ENCODE assay signal across 34 cellular contexts in genomic region chr2:83795777-83796176, GRCh38.
"Had no signal": no experiment of that assay in that cellular context is flagged by ENCODE, and none has a peak within 500 bp of the region (broad histone marks: within the 10 kb centered on the region; RNA-seq: fewer than 3 reads in every experiment).

No MANE protein-coding gene starts in this region.

- H3K27me3 ChIP-seq: adrenal gland, body of pancreas, brain microvascular endothelial cell, breast epithelium had no signal

- H3K36me3 ChIP-seq: adrenal gland, brain microvascular endothelial cell, breast epithelium had no signal

- H3K4me1 ChIP-seq: adrenal gland, body of pancreas, breast epithelium had no signal

- H3K4me3 ChIP-seq: adrenal gland, body of pancreas, breast epithelium had no signal

- H3K9me3 ChIP-seq: adrenal gland, body of pancreas, breast epithelium had no signal

- ATAC-seq: activated CD8-positive, alpha-beta T cell treated with anti-CD3 and anti-CD28 coated beads for 36 hours; activated naive CD4-positive, alpha-beta T cell treated with anti-CD3 and anti-CD28 coated beads, Interleukin-2, amount 50 U/mL, for 72 hours; activated T-cell treated with anti-CD3 and anti-CD28 coated beads, Interleukin-2, amount 50 U/mL, for 4 hours; activated T-cell treated with anti-CD3 and anti-CD28 coated beads, Interleukin-2, amount 50 U/mL, for 72 hours; activated T-helper 17 cell treated with anti-CD3 and anti-CD28 coated beads, Interleukin-2, amount 50 U/mL, for 72 hours; body of pancreas had no signal

- FAIRE-seq: astrocyte, TTC549 had no signal

- H3K27ac ChIP-seq: adrenal gland, body of pancreas, brain microvascular endothelial cell, breast epithelium, VCaP had no signal

- DNase-seq: activated B cell treated with CpG ODN at 0.5 μM for 24 hours; activated CD4-positive, alpha-beta memory T cell treated with anti-CD3 and anti-CD28 coated beads for 36 hours; activated CD4-positive, alpha-beta T cell treated with anti-CD3 and anti-CD28 coated beads for 4 hours; activated CD4-positive, alpha-beta T cell treated with anti-CD3 and anti-CD28 coated beads, Interleukin-2, amount 10 ng/mL, durations not matched to agents 24 days and 14 days; activated CD4-positive, alpha-beta T cell treated with anti-CD3 and anti-CD28 coated beads, Interleukin-2, amount 50 U/mL, for 1 hour; activated CD4-positive, alpha-beta T cell treated with anti-CD3 and anti-CD28 coated beads, Interleukin-2, amount 50 U/mL, for 4 hours; activated CD4-positive, CD25-positive, alpha-beta regulatory T cell treated with anti-CD3 and anti-CD28 coated beads, Interleukin-2, amount 50 U/mL, for 72 hours; activated CD8-positive, alpha-beta memory T cell treated with anti-CD3 and anti-CD28 coated beads, Interleukin-2, amount 50 U/mL, for 4 hours; activated CD8-positive, alpha-beta T cell treated with anti-CD3 and anti-CD28 coated beads for 36 hours; activated effector memory CD4-positive, alpha-beta T cell treated with anti-CD3 and anti-CD28 coated beads, Interleukin-2, amount 50 U/mL, for 16 hours; activated gamma-delta T cell treated with Interleukin-2 at 50 U/mL for 16 hours; activated naive CD4-positive, alpha-beta T cell; activated naive CD4-positive, alpha-beta T cell treated with anti-CD3 and anti-CD28 coated beads for 36 hours; activated naive CD4-positive, alpha-beta T cell treated with anti-CD3 and anti-CD28 coated beads, Interleukin-2, amount 50 U/mL, for 16 hours; activated naive CD8-positive, alpha-beta T cell treated with anti-CD3 and anti-CD28 coated beads for 36 hours; activated T-cell treated with anti-CD3 and anti-CD28 coated beads for 4 hours; activated T-cell treated with anti-CD3 and anti-CD28 coated beads, Interleukin-2, amount 50 U/mL, for 1 hour; activated T-cell treated with anti-CD3 and anti-CD28 coated beads, Interleukin-2, amount 50 U/mL, for 4 hours; activated T-cell treated with anti-CD3 and anti-CD28 coated beads, Interleukin-2, amount 50 U/mL, for 72 hours; adrenal gland; amniotic stem cell; aorta; body of pancreas; brain microvascular endothelial cell; central memory CD4-positive, alpha-beta T cell; T-helper 1 cell; T-helper 2 cell; T-helper 9 cell had no signal
